In the genomic region with DNA sequence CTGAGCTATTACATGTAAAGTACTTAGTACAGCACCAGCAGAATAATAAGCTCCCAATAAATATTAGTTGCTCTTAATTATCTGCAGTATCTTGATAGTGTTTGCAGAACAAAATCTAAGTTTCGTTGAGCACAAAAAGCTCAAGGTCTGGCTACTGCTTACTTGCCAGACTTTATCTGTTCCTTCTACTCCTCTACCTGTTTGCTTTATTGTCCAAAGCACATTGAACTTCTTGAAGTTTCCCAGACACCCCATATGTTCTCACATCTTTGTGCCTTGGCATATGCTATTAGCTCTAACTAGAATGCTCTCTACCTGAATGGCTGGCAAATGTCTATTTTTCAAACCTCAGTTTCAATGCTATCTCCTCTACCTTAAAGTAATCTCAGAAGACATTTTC, we compare ENCODE assay signal across 31 cellular contexts. TPM values are rescaled to one million over a fixed set of nuclear protein-coding genes. Genes with fewer than 3 reads are reported as not detected.
DNase-seq lines count a peak whose midpoint lies in the region; ATAC-seq and TF ChIP-seq lines count a peak whose summit lies in the region.
"Had no signal": no experiment of that assay in that cellular context is flagged by ENCODE, and none has a peak within 500 bp of the region (broad histone marks: within the 10 kb centered on the region; RNA-seq: fewer than 3 reads in every experiment).

No MANE protein-coding gene starts in this region.

- CTCF ChIA-PET in WTC11 (lab: Charles Lee): interaction anchor here (1.2 to 1.5 kb wide), 2 partner anchors 13 to 18 kb away, joined by 3 to 4 read pairs; no protein-coding TSS in a partner anchor

- H3K79me2 ChIP-seq in GM23338 (replicated peaks; ENCODE audit: insufficient read depth): no peaks in the 10 kb centered on the region

- 0 out of 2 replicates have a peak overlapping the region, but pooled peaks have one; percentile 29 for H3K27ac Mint-ChIP-seq in WTC11
- peak overlapping the region; percentile 5 for H3K27ac Mint-ChIP-seq in central memory CD8-positive, alpha-beta T cell (ENCODE audit: low read depth)
- H3K27ac Mint-ChIP-seq in GM23338: no peak overlapping the region
- H3K27ac Mint-ChIP-seq: B cell; CD14-positive monocyte; CD4-positive, alpha-beta memory T cell; CD4-positive, alpha-beta T cell; CD4-positive, CD25-positive, alpha-beta regulatory T cell; CD8-positive, alpha-beta memory T cell; CD8-positive, alpha-beta T cell had no signal

- DNase-seq in WTC11 (ENCODE audit: low spot score): no peak
- DNase-seq in central memory CD8-positive, alpha-beta T cell (ENCODE audit: low spot score in 2 of 2): no peak
- no peak for DNase-seq in GOT3 (lab: John Stamatoyannopoulos, UW)
- no peak for DNase-seq in GM23338 (ENCODE audit: low spot score)
- DNase-seq: 8988T; ACHN; AML-193; BE2C; C1 segment of cervical spinal cord; Caco-2; Calu3; CD4-positive, alpha-beta memory T cell; CD4-positive, alpha-beta T cell; CD4-positive, CD25-positive, alpha-beta regulatory T cell; CD8-positive, alpha-beta memory T cell; CD8-positive, alpha-beta T cell; COR-L47; DMS 273 treated with DMSO at 0.1 percent for 48 hours; DMS153; DMS53; DMS79; DMS79 treated with DMSO at 0.1 percent for 48 hours; DND-41; EL had no signal

- no peaks in the 10 kb centered on the region for H3K36me3 ChIP-seq in GM23338 (ENCODE audit: insufficient read depth)
- H3K36me3 ChIP-seq: BE2C had no signal

- no peaks in the 10 kb centered on the region for H3F3A ChIP-seq in GM23338 (replicated peaks; ENCODE audit: low read depth)

- H3K9me3 Mint-ChIP-seq in WTC11 (no peaks in the 10 kb centered on the region), GM23338 (no peaks in the 10 kb centered on the region)
- H3K9me3 Mint-ChIP-seq in central memory CD8-positive, alpha-beta T cell: no peaks in the 10 kb centered on the region
- H3K9me3 Mint-ChIP-seq: CD14-positive monocyte; CD4-positive, alpha-beta memory T cell; CD4-positive, alpha-beta T cell; CD4-positive, CD25-positive, alpha-beta regulatory T cell; CD8-positive, alpha-beta memory T cell; CD8-positive, alpha-beta T cell had no signal

- no peak overlapping the region for H3K4me3 ChIP-seq in GM23338
- H3K4me3 ChIP-seq: A549; BLaER1; BLaER1 treated with 17β-estradiol and CSF1 and Interleukin-3, amounts not matched to agents 10 nM and 100 nM had no signal

- no peak for TF ChIP-seq CTCF in WTC11 (IDR thresholded peaks at IDR 0.05)
- TF ChIP-seq CTCF in GM23338 (conservative IDR thresholded peaks at IDR 0.05; ENCODE audit: low read depth in 2 of 2): no peak

- H3K27me3 Mint-ChIP-seq in WTC11 (ENCODE audit: low read depth) (no peaks in the 10 kb centered on the region), GM23338 (ENCODE audit: insufficient read depth, low read depth, poor library complexity) (peaks cover 2% of the 10 kb centered on the region)
- H3K27me3 Mint-ChIP-seq in central memory CD8-positive, alpha-beta T cell: no peaks in the 10 kb centered on the region
- H3K27me3 Mint-ChIP-seq: B cell; CD4-positive, alpha-beta memory T cell; CD4-positive, alpha-beta T cell; CD4-positive, CD25-positive, alpha-beta regulatory T cell; CD8-positive, alpha-beta memory T cell had no signal

- no peak overlapping the region for H3K4me2 ChIP-seq in GM23338
- H3K4me2 ChIP-seq: A549; BLaER1; BLaER1 treated with 17β-estradiol and CSF1 and Interleukin-3, amounts not matched to agents 10 nM and 100 nM had no signal

- H3K4me1 ChIP-seq in GM23338 (ENCODE audit: insufficient read depth): no peaks in the 10 kb centered on the region
- H3K4me1 ChIP-seq: BE2C; BLaER1; BLaER1 treated with 17β-estradiol and CSF1 and Interleukin-3, amounts not matched to agents 10 nM and 100 nM; Caco-2 had no signal

- POLR2A ChIA-PET in WTC11 (lab: Charles Lee): no interaction called here

- H3K4me3 Mint-ChIP-seq in WTC11: no peak overlapping the region
- no peak overlapping the region for H3K4me3 Mint-ChIP-seq in central memory CD8-positive, alpha-beta T cell
- no peak overlapping the region for H3K4me3 Mint-ChIP-seq in GM23338
- H3K4me3 Mint-ChIP-seq: B cell; CD14-positive monocyte; CD4-positive, alpha-beta memory T cell; CD4-positive, alpha-beta T cell; CD4-positive, CD25-positive, alpha-beta regulatory T cell; CD8-positive, alpha-beta memory T cell; CD8-positive, alpha-beta T cell had no signal

- H4K20me1 ChIP-seq in GM23338 (replicated peaks; ENCODE audit: insufficient read depth): no peaks in the 10 kb centered on the region
- H4K20me1 ChIP-seq: BLaER1; BLaER1 treated with 17β-estradiol and CSF1 and Interleukin-3, amounts not matched to agents 10 nM and 100 nM had no signal

- H3K27me3 ChIP-seq in GM23338 (ENCODE audit: insufficient read depth): no peaks in the 10 kb centered on the region
- H3K27me3 ChIP-seq: BE2C; BLaER1; BLaER1 treated with 17β-estradiol and CSF1 and Interleukin-3, amounts not matched to agents 10 nM and 100 nM had no signal

- H3K4me1 Mint-ChIP-seq in WTC11 (no peaks in the 10 kb centered on the region), GM23338 (peaks cover 2% of the 10 kb centered on the region; the same call in 1 of the 3 replicates)
- no peaks in the 10 kb centered on the region for H3K4me1 Mint-ChIP-seq in central memory CD8-positive, alpha-beta T cell
- H3K4me1 Mint-ChIP-seq: B cell; CD14-positive monocyte; CD4-positive, alpha-beta memory T cell; CD8-positive, alpha-beta memory T cell had no signal

- H3K36me3 Mint-ChIP-seq in WTC11 (0 out of 2 replicates have a peak, but pooled peaks cover 2% of the 10 kb centered on the region), GM23338 (ENCODE audit: low read depth) (peaks cover 3% of the 10 kb centered on the region; the same call in 2 of the 3 replicates)
- peaks cover 18% of the 10 kb centered on the region for H3K36me3 Mint-ChIP-seq in central memory CD8-positive, alpha-beta T cell (ENCODE audit: insufficient read depth)

- H3K27ac ChIP-seq in GM23338 (ENCODE audit: low read depth): no peak overlapping the region
- H3K27ac ChIP-seq: 22Rv1; A549; BLaER1; BLaER1 treated with 17β-estradiol and CSF1 and Interleukin-3, amounts not matched to agents 10 nM and 100 nM; C4-2B had no signal

- no peak overlapping the region for H2AFZ ChIP-seq in GM23338

- no peaks in the 10 kb centered on the region for H3K9me2 ChIP-seq in GM23338 (ENCODE audit: insufficient read depth)

- no peak for ATAC-seq in WTC11
- ATAC-seq in central memory CD8-positive, alpha-beta T cell (replicated peaks; ENCODE audit: extremely low read depth, poor library complexity, severe bottlenecking): no peak
- ATAC-seq in GM23338: no peak
- ATAC-seq: A549; CD8-positive, alpha-beta T cell had no signal

TF ChIP-seq in WTC11, 78 proteins besides CTCF, POLR2A, EP300 and RAD21 (continues in another document):
- TF ChIP-seq MLX (CRISPR knock-in tag; IDR thresholded peaks at IDR 0.05): no peak
- TF ChIP-seq ZNF425 (CRISPR knock-in tag; conservative IDR thresholded peaks at IDR 0.05): no peak
- no peak for TF ChIP-seq ZNF219 (CRISPR knock-in tag; IDR thresholded peaks at IDR 0.05; ENCODE audit: borderline replicate concordance)

TF ChIP-seq in GM23338, 12 proteins besides CTCF, POLR2A, EP300 and RAD21:
- TF ChIP-seq, protein P1, sequence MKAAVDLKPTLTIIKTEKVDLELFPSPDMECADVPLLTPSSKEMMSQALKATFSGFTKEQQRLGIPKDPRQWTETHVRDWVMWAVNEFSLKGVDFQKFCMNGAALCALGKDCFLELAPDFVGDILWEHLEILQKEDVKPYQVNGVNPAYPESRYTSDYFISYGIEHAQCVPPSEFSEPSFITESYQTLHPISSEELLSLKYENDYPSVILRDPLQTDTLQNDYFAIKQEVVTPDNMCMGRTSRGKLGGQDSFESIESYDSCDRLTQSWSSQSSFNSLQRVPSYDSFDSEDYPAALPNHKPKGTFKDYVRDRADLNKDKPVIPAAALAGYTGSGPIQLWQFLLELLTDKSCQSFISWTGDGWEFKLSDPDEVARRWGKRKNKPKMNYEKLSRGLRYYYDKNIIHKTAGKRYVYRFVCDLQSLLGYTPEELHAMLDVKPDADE (IDR thresholded peaks at IDR 0.05): no peak
- no peak for TF ChIP-seq NANOG (IDR thresholded peaks at IDR 0.05; ENCODE audit: borderline replicate concordance)

RNA-seq across cellular contexts. Expression of gene LRRC40, which starts 54.9 kb away (rescaled TPM):
- total RNA-seq in WTC11 (2021): 26.7 to 31.5 TPM (median 31.0 TPM) in 3 replicates
- 45.8 and 50.5 TPM in 2 replicates for total RNA-seq in GM23338 (2014; rRNA removed; shearing (Covaris generic))
- 28.0 and 33.9 TPM in 2 replicates for polyA plus RNA-seq in GM23338 (2016; fragmentation: Nextera tagmentation; extraction: Ambion mirVana)
